ENCODE assay signal across 23 cellular contexts in genomic region chr15:26210980-26211379, GRCh38.
"Had no signal": no experiment of that assay in that cellular context is flagged by ENCODE, and none has a peak within 500 bp of the region (broad histone marks: within the 10 kb centered on the region; RNA-seq: fewer than 3 reads in every experiment).

No MANE protein-coding gene starts in this region.

- H3K27ac ChIP-seq: colonic mucosa, coronary artery, dorsolateral prefrontal cortex, epithelial cell of prostate, esophagus muscularis mucosa, esophagus squamous epithelium, foreskin keratinocyte, gastrocnemius medialis, gastroesophageal sphincter, heart right ventricle had no signal

- H3K9me3 ChIP-seq: colonic mucosa, esophagus squamous epithelium, gastrocnemius medialis, gastroesophageal sphincter, heart right ventricle had no signal

- H3K27me3 ChIP-seq: colonic mucosa, esophagus muscularis mucosa, esophagus squamous epithelium, foreskin keratinocyte, gastrocnemius medialis, gastroesophageal sphincter, heart right ventricle had no signal

- H3K4me1 ChIP-seq: colonic mucosa, esophagus muscularis mucosa, esophagus squamous epithelium, foreskin keratinocyte, gastrocnemius medialis, gastroesophageal sphincter, heart right ventricle had no signal

- ATAC-seq: effector memory CD8-positive, alpha-beta T cell; esophagus mucosa; foreskin keratinocyte; gastrocnemius medialis; gastroesophageal sphincter had no signal

- H3K36me3 ChIP-seq: colonic mucosa, esophagus muscularis mucosa, esophagus squamous epithelium, gastrocnemius medialis, gastroesophageal sphincter, heart right ventricle had no signal

- DNase-seq: colonic mucosa; cortex of kidney; dermis blood vessel endothelial cell; dorsolateral prefrontal cortex; effector CD4-positive, alpha-beta T cell; effector CD8-positive, alpha-beta T cell; effector memory CD4-positive, alpha-beta T cell; effector memory CD8-positive, alpha-beta T cell; endodermal cell; erythroblast; esophagus squamous epithelium; foreskin fibroblast; foreskin keratinocyte; foreskin melanocyte; gastrocnemius medialis; glutamatergic neuron; head of caudate nucleus; heart right ventricle had no signal

- H3K4me3 ChIP-seq: colonic mucosa, coronary artery, dorsolateral prefrontal cortex, esophagus muscularis mucosa, esophagus squamous epithelium, gastrocnemius medialis, gastroesophageal sphincter, heart right ventricle had no signal
